Comparison of ENCODE assay signal across 16 cellular contexts in the genomic region with DNA sequence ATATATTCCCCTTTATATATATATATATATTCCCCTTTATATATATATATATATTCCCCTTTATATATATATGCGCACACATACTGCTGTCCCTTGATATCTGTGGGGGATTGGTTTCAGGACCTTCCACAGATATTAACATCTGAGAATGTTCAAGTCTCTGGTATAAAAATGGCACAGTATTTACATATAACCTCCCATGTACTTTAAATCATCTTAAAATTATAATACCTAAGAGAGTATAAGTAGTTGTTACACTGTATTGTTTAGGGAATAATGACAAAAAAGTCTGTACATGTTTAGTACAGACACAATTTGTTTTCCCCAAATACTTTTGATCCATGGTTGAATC. TPM values are rescaled to one million over a fixed set of nuclear protein-coding genes. Genes with fewer than 3 reads are reported as not detected.
DNase-seq lines count a peak whose midpoint lies in the region; ATAC-seq and TF ChIP-seq lines count a peak whose summit lies in the region.
"Had no signal": no experiment of that assay in that cellular context is flagged by ENCODE, and none has a peak within 500 bp of the region (broad histone marks: within the 10 kb centered on the region; RNA-seq: fewer than 3 reads in every experiment).

No MANE protein-coding gene starts in this region.

- DNase-seq in progenitor cell of endocrine pancreas (ENCODE audit: low spot score, unreplicated experiment) (no peak), pons (ENCODE audit: low spot score) (no peak), C1 segment of cervical spinal cord (lab: John Stamatoyannopoulos, UW) (no peak)
- DNase-seq: activated CD4-positive, alpha-beta T cell treated with anti-CD3 and anti-CD28 coated beads, Interleukin-2, amount 10 ng/mL, durations not matched to agents 7 days and 5 days; activated naive CD4-positive, alpha-beta T cell; aorta; effector memory CD8-positive, alpha-beta T cell; left ventricle myocardium inferior; NCI-H2029; T-cell had no signal

- H3K4me3 Mint-ChIP-seq in progenitor cell of endocrine pancreas (ENCODE audit: low read depth) = no peak overlapping the region
- H3K4me3 Mint-ChIP-seq: activated CD4-positive, alpha-beta T cell treated with anti-CD3 and anti-CD28 coated beads, Interleukin-2, amount 10 ng/mL, durations not matched to agents 7 days and 5 days; B cell; effector memory CD8-positive, alpha-beta T cell; T-cell had no signal

- H3K27me3 Mint-ChIP-seq in progenitor cell of endocrine pancreas = no peaks in the 10 kb centered on the region

- TF ChIP-seq CTCF in progenitor cell of endocrine pancreas (IDR thresholded peaks at IDR 0.05; ENCODE audit: unreplicated experiment) = no peak

- H3K36me3 Mint-ChIP-seq in progenitor cell of endocrine pancreas (ENCODE audit: insufficient read depth) = peaks cover 5% of the 10 kb centered on the region
- H3K36me3 Mint-ChIP-seq: T-cell had no signal

- ATAC-seq in GM19351 (IDR thresholded peaks at IDR 0.05; ENCODE audit: unreplicated experiment) = peak; percentile 29
- peak; percentile 21 for ATAC-seq in HG02588 (IDR thresholded peaks at IDR 0.05; ENCODE audit: unreplicated experiment)
- peak; percentile 32 for ATAC-seq in HG03175 (IDR thresholded peaks at IDR 0.05; ENCODE audit: unreplicated experiment)
- no peak for ATAC-seq in HG03520 (IDR thresholded peaks at IDR 0.05; ENCODE audit: unreplicated experiment)
- ATAC-seq: effector memory CD8-positive, alpha-beta T cell; T-cell had no signal

- H3K4me1 Mint-ChIP-seq in progenitor cell of endocrine pancreas (ENCODE audit: low read depth) = peaks cover 28% of the 10 kb centered on the region
- H3K4me1 Mint-ChIP-seq: activated CD4-positive, alpha-beta T cell treated with anti-CD3 and anti-CD28 coated beads, Interleukin-2, amount 10 ng/mL, durations not matched to agents 7 days and 5 days had no signal

- peak overlapping the region; percentile 79 for H3K27ac Mint-ChIP-seq in progenitor cell of endocrine pancreas
- H3K27ac Mint-ChIP-seq: activated CD4-positive, alpha-beta T cell treated with anti-CD3 and anti-CD28 coated beads, Interleukin-2, amount 10 ng/mL, durations not matched to agents 7 days and 5 days; B cell; effector memory CD8-positive, alpha-beta T cell; T-cell had no signal

- H3K9me3 Mint-ChIP-seq in progenitor cell of endocrine pancreas (ENCODE audit: low read depth) = no peaks in the 10 kb centered on the region
- H3K9me3 Mint-ChIP-seq: activated CD4-positive, alpha-beta T cell treated with anti-CD3 and anti-CD28 coated beads, Interleukin-2, amount 10 ng/mL, durations not matched to agents 7 days and 5 days; effector memory CD8-positive, alpha-beta T cell; T-cell had no signal

RNA-seq across cellular contexts. Expression of a gene that starts 45.8 kb away (rescaled TPM):
- 23.2 and 29.1 TPM in 2 replicates for total RNA-seq in progenitor cell of endocrine pancreas
- total RNA-seq: activated CD4-positive, alpha-beta T cell treated with anti-CD3 and anti-CD28 coated beads, Interleukin-2, amount 10 ng/mL, durations not matched to agents 7 days and 5 days; fibroblast of lung had no signal
